In genomic region chr9:95516221-95516735, GRCh38 we compare ENCODE assay signal across 8 cellular contexts. TPM values are rescaled to one million over a fixed set of nuclear protein-coding genes. Genes with fewer than 3 reads are reported as not detected.
DNase-seq lines count a peak whose midpoint lies in the region; ATAC-seq and TF ChIP-seq lines count a peak whose summit lies in the region.

No MANE protein-coding gene starts in this region.

- ATAC-seq in CD4-positive, CD25-positive, alpha-beta regulatory T cell (ENCODE audit: low read depth in 2 of 2), result peak in 1 of 2 donors; percentile 26
- ATAC-seq in memory B cell (ENCODE audit: low read depth), result peak; percentile 26
- ATAC-seq in GM19467 (IDR thresholded peaks at IDR 0.05; ENCODE audit: unreplicated experiment), result no peak
- no peak for ATAC-seq in GM18511 (IDR thresholded peaks at IDR 0.05; ENCODE audit: unreplicated experiment)

- peaks cover 66% of the 10 kb centered on the region for H3K27me3 Mint-ChIP-seq in CD4-positive, CD25-positive, alpha-beta regulatory T cell
- H3K27me3 Mint-ChIP-seq in memory B cell, result peaks cover 20% of the 10 kb centered on the region

- peaks cover 17% of the 10 kb centered on the region for H3K27me3 ChIP-seq in CD4-positive, CD25-positive, alpha-beta regulatory T cell (ENCODE audit: control insufficient read depth, insufficient read depth, low read length)

- peaks cover 27% of the 10 kb centered on the region for H3K4me1 ChIP-seq in CD4-positive, CD25-positive, alpha-beta regulatory T cell (ENCODE audit: control insufficient read depth, insufficient read depth, low read length, poor library complexity, severe bottlenecking)

- DNase-seq in CD4-positive, CD25-positive, alpha-beta regulatory T cell, result no peak
- DNase-seq in LNCaP clone FGC (ENCODE audit: low read depth) (no peak), caudate nucleus (lab: John Stamatoyannopoulos, UW) (peak in 2 of 61 donors; percentile 45 to 57), memory B cell (ENCODE audit: low spot score in 2 of 2) (no peak), cerebellum (ENCODE audit: low spot score) (no peak), NCI-H345 treated with DMSO at 0.1 percent for 48 hours (lab: John Stamatoyannopoulos, UW; ENCODE audit: unreplicated experiment) (no peak)

- H3K4me3 ChIP-seq in CD4-positive, CD25-positive, alpha-beta regulatory T cell (ENCODE audit: low read depth, low read length), result peak overlapping the region; percentile 57
- peak overlapping the region; percentile 59 for H3K4me3 ChIP-seq in LNCaP clone FGC (ENCODE audit: low read depth, low read length)

- peak overlapping the region in 1 of 3 donors; percentile 85 for H3K27ac Mint-ChIP-seq in CD4-positive, CD25-positive, alpha-beta regulatory T cell
- peak overlapping the region; percentile 48 for H3K27ac Mint-ChIP-seq in memory B cell

- peak overlapping the region; percentile 85 to 96 (median 93) for H3K4me3 Mint-ChIP-seq in CD4-positive, CD25-positive, alpha-beta regulatory T cell
- H3K4me3 Mint-ChIP-seq in memory B cell, result peak overlapping the region; percentile 87

- H3K9me3 ChIP-seq in CD4-positive, CD25-positive, alpha-beta regulatory T cell (ENCODE audit: control insufficient read depth in 2 of 2, low read length in 2 of 2), result peaks cover 3 to 5% of the 10 kb centered on the region in 2 experiments

- no peaks in the 10 kb centered on the region for H3K36me3 ChIP-seq in CD4-positive, CD25-positive, alpha-beta regulatory T cell (ENCODE audit: control insufficient read depth, insufficient read depth, low read length)

- TF ChIP-seq CTCF in LNCaP clone FGC (IDR thresholded peaks at IDR 0.05; ENCODE audit: control insufficient read depth, extremely low read depth, insufficient read depth), result no peak

- peaks cover 0 to 10% (median 6%) of the 10 kb centered on the region in 7 donors for H3K9me3 Mint-ChIP-seq in CD4-positive, CD25-positive, alpha-beta regulatory T cell
- H3K9me3 Mint-ChIP-seq in memory B cell, result peaks cover 5% of the 10 kb centered on the region

- peaks cover 9 to 30% (median 18%) of the 10 kb centered on the region in 4 donors for H3K4me1 Mint-ChIP-seq in CD4-positive, CD25-positive, alpha-beta regulatory T cell
- peaks cover 7% of the 10 kb centered on the region for H3K4me1 Mint-ChIP-seq in memory B cell

- H3K27ac ChIP-seq in CD4-positive, CD25-positive, alpha-beta regulatory T cell (ENCODE audit: insufficient read depth, low read length, poor library complexity, severe bottlenecking), result no peak overlapping the region
- peak overlapping the region; percentile 58 for H3K27ac ChIP-seq in caudate nucleus (ENCODE audit: low read depth, low read length)

- peaks cover 4% of the 10 kb centered on the region for H3K36me3 Mint-ChIP-seq in CD4-positive, CD25-positive, alpha-beta regulatory T cell
- H3K36me3 Mint-ChIP-seq in memory B cell, result no peaks in the 10 kb centered on the region

RNA-seq across cellular contexts. Expression of gene PTCH1, which starts 0.5 kb away (rescaled TPM):
- 11.8 TPM for total RNA-seq in CD4-positive, CD25-positive, alpha-beta regulatory T cell
- 10 to 100 TPM in 1 of 4 donors, 1 to 10 TPM in 3; 3.5 to 10.6 (median 6.0) TPM for polyA plus RNA-seq in CD4-positive, CD25-positive, alpha-beta regulatory T cell
- 60.2 TPM for total RNA-seq in cerebellum
